8 cellular contexts compared by ENCODE assay signal in the genomic region with DNA sequence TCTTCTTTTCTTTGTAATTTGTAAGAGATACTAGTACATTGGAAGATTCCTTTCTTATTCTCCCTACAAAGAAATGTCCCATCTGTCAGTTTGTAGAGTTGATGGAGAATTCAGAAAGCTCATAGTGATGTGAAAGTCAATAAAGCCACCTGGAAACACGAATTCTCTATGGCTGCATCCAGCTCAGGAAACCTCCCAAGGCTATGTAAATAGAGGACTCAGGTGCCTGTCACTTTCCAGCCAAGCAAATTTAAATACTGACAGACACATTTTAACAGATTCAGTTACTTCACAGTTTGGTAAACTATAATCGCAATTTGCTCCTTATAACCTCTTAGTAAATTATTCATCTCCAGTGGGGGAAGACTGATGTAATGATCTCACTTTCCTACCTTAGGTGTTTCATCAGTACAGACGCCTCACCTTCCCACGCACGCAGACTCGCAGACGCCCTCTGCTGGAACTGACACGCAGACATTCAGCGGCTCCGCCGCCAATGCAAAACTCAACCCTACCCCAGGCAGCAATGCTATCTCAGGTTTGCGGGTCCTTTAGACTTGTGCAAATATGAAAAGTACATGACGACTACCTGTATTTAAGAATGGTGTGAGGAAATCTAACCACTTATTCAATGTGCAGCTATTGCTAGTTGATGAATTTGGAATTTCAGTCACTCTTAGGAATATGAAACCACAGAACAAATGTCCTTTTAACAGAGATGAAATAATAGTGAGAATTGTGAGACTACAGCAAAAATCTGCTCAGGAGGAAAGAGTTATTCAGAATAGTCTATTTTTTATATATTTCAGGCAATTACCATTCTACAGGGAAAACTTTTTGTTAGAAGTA.
DNase-seq lines count a peak whose midpoint lies in the region; ATAC-seq, FAIRE-seq and TF ChIP-seq lines count a peak whose summit lies in the region.

No MANE protein-coding gene starts in this region.

- H3K9me3 Mint-ChIP-seq in HFFc6 = no peaks in the 10 kb centered on the region

- H3K4me1 Mint-ChIP-seq in HFFc6 (ENCODE audit: low read depth) = peaks cover 25% of the 10 kb centered on the region

- peaks cover 1% of the 10 kb centered on the region; the same call in 1 of the 2 replicates for H3K27me3 Mint-ChIP-seq in HFFc6 (ENCODE audit: insufficient read depth)

- peak overlapping the region; percentile 74 for H3K4me3 Mint-ChIP-seq in HFFc6

- TF ChIP-seq CTCF in AG10803 (conservative IDR thresholded peaks at IDR 0.05; ENCODE audit: low read length) (peak; percentile 82), HFFc6 (IDR thresholded peaks at IDR 0.05) (peak; percentile 87), astrocyte of the spinal cord (IDR thresholded peaks at IDR 0.05; ENCODE audit: low read depth, low read length) (peak; percentile 93)

- no peaks in the 10 kb centered on the region for H3K36me3 Mint-ChIP-seq in HFFc6 (ENCODE audit: low read depth)

- H3K4me3 ChIP-seq in AG10803 (ENCODE audit: low read length) = no peak overlapping the region
- H3K4me3 ChIP-seq in astrocyte of the spinal cord (ENCODE audit: low read depth, low read length) = no peak overlapping the region

- DNase-seq in AG10803 (ENCODE audit: low read depth) (peak; percentile 33), HFFc6 (no peak), T-helper 22 cell (ENCODE audit: low read depth) (peak; percentile 48), astrocyte of the spinal cord (ENCODE audit: low read depth, low spot score) (peak; percentile 35), NCI-H446 treated with DMSO at 0.1 percent for 48 hours (lab: John Stamatoyannopoulos, UW) (no peak)
- peak; percentile 84 for DNase-seq in stimulated activated CD4-positive, alpha-beta T cell treated with anti-CD3 and anti-CD28 coated beads, Interleukin-1b, Interleukin-23, amount 100 ng/mL, for 48 hours

- peak overlapping the region; percentile 19; the same call in 1 of the 2 replicates for H3K27ac Mint-ChIP-seq in HFFc6

- ATAC-seq in HG02571 (IDR thresholded peaks at IDR 0.05; ENCODE audit: unreplicated experiment) = no peak

- in situ Hi-C loops in astrocyte of the spinal cord (cut with HindIII; ENCODE audit: low sequenced_read_pairs) = no loop called here

- peak; percentile 89 for FAIRE-seq in islet of Langerhans (lab: Jason Lieb, UNC)

Comparison
In these comparisons a context has a peak if more than half of its experiments do, and no peak if none do; other contexts are left out.
1. DNase-seq: peak in AG10803 (single experiment), T-helper 22 cell (single experiment), astrocyte of the spinal cord (single experiment) and stimulated activated CD4-positive, alpha-beta T cell treated with anti-CD3 and anti-CD28 coated beads, Interleukin-1b, Interleukin-23, amount 100 ng/mL, for 48 hours (single experiment); none in HFFc6 (single experiment) and NCI-H446 treated with DMSO at 0.1 percent for 48 hours (single experiment).
2. Peak in every context shown above with its lines, with median percentiles within 50 percentile points of each other: CTCF ChIP-seq.